ENCODE assay signal across 9 cellular contexts in genomic region chr2:157596992-157597681, GRCh38. TPM values are rescaled to one million over a fixed set of nuclear protein-coding genes. Genes with fewer than 3 reads are reported as not detected.
DNase-seq lines count a peak whose midpoint lies in the region; ATAC-seq and TF ChIP-seq lines count a peak whose summit lies in the region.
"Had no signal": no experiment of that assay in that cellular context is flagged by ENCODE, and none has a peak within 500 bp of the region (broad histone marks: within the 10 kb centered on the region; RNA-seq: fewer than 3 reads in every experiment).

No MANE protein-coding gene starts in this region.

- POLR2A ChIA-PET in T-cell (lab: Charles Lee), result no interaction called here

- peak overlapping the region; percentile 53 for H3K4me2 ChIP-seq in GM23338

- CTCF ChIA-PET in T-cell (lab: Charles Lee), result interaction anchor here (0.6 to 3.9 kb wide), 16 partner anchors 18 to 1079 kb away, joined by 3 to 33 read pairs (median 4); partner anchors contain the start of gene ACVR1C (in 1 of the 2)

- H3K9ac ChIP-seq in iPS-20b (ENCODE audit: low read depth, low read length), result no peak overlapping the region
- H3K9ac ChIP-seq: parathyroid adenoma had no signal

- H3K9me3 Mint-ChIP-seq in CD4-positive, CD25-positive, alpha-beta regulatory T cell, result no peaks in the 10 kb centered on the region
- H3K9me3 Mint-ChIP-seq in GM23338 (no peaks in the 10 kb centered on the region), T-cell (no peaks in the 10 kb centered on the region)

- peak; percentile 17 to 55 (median 46) for DNase-seq in CD4-positive, CD25-positive, alpha-beta regulatory T cell
- DNase-seq in GM23338 (ENCODE audit: low spot score) (peak; percentile 90), T-cell (peak in 33 of 34 experiments; percentile 5 to 59 (median 42)), amniotic epithelial cell (ENCODE audit: low read depth) (peak; percentile 12), HCEC 1CT (no peak), posterior vena cava (ENCODE audit: low spot score) (no peak)
- DNase-seq in stimulated activated CD4-positive, alpha-beta T cell treated with anti-CD3 and anti-CD28 coated beads, Interleukin-2, amount 100 ng/mL, for 48 hours, result peak; percentile 33 to 60

- no peaks in the 10 kb centered on the region for H3K79me2 ChIP-seq in GM23338 (replicated peaks; ENCODE audit: insufficient read depth)
- H3K79me2 ChIP-seq: parathyroid adenoma had no signal

- no peaks in the 10 kb centered on the region for H4K20me1 ChIP-seq in GM23338 (replicated peaks; ENCODE audit: insufficient read depth)

- peaks cover 69% of the 10 kb centered on the region for H3K27me3 Mint-ChIP-seq in CD4-positive, CD25-positive, alpha-beta regulatory T cell
- H3K27me3 Mint-ChIP-seq in GM23338 (ENCODE audit: insufficient read depth, low read depth, poor library complexity) (peaks cover 6% of the 10 kb centered on the region), T-cell (peaks cover 5 to 9% of the 10 kb centered on the region in 2 donors)

- no peak overlapping the region for H3K4me3 ChIP-seq in CD4-positive, CD25-positive, alpha-beta regulatory T cell (ENCODE audit: low read depth, low read length)
- H3K4me3 ChIP-seq in GM23338, result peak overlapping the region; percentile 52
- H3K4me3 ChIP-seq in iPS-20b (ENCODE audit: low read length), result peak overlapping the region; percentile 45; the same call in 1 of the 2 replicates

- no peaks in the 10 kb centered on the region for H3F3A ChIP-seq in GM23338 (replicated peaks; ENCODE audit: low read depth)

- H3K9me2 ChIP-seq in GM23338 (ENCODE audit: insufficient read depth), result no peaks in the 10 kb centered on the region

- H2AFZ ChIP-seq in GM23338, result peak overlapping the region; percentile 85
- H2AFZ ChIP-seq: parathyroid adenoma had no signal

- ATAC-seq in CD4-positive, CD25-positive, alpha-beta regulatory T cell (ENCODE audit: low read depth in 2 of 2), result peak; percentile 61 to 67
- ATAC-seq in GM23338 (peak; percentile 97), T-cell (replicated peaks in 1 of 4) (peak; percentile 72 to 84 (median 75))

- H3K27me3 ChIP-seq in CD4-positive, CD25-positive, alpha-beta regulatory T cell (ENCODE audit: control insufficient read depth, insufficient read depth, low read length), result peaks cover 12% of the 10 kb centered on the region
- H3K27me3 ChIP-seq in GM23338 (ENCODE audit: insufficient read depth) (no peaks in the 10 kb centered on the region; the same call in 1 of the 2 replicates), iPS-20b (ENCODE audit: insufficient read depth, low read length) (peaks cover 14% of the 10 kb centered on the region)

- no peak overlapping the region for H3K27ac ChIP-seq in CD4-positive, CD25-positive, alpha-beta regulatory T cell (ENCODE audit: insufficient read depth, low read length, poor library complexity, severe bottlenecking)
- H3K27ac ChIP-seq in GM23338 (ENCODE audit: low read depth) (no peak overlapping the region), iPS-20b (ENCODE audit: low read length) (no peak overlapping the region)
- H3K27ac ChIP-seq: parathyroid adenoma had no signal

- peaks cover 3% of the 10 kb centered on the region for H3K4me1 ChIP-seq in CD4-positive, CD25-positive, alpha-beta regulatory T cell (ENCODE audit: control insufficient read depth, insufficient read depth, low read length, poor library complexity, severe bottlenecking)
- peaks cover 4% of the 10 kb centered on the region; the same call in 1 of the 2 replicates for H3K4me1 ChIP-seq in GM23338 (ENCODE audit: insufficient read depth)
- no peaks in the 10 kb centered on the region; the same call in 1 of the 2 replicates for H3K4me1 ChIP-seq in iPS-20b (ENCODE audit: insufficient read depth, low read length)
- H3K4me1 ChIP-seq: parathyroid adenoma had no signal

- H3K9me3 ChIP-seq in CD4-positive, CD25-positive, alpha-beta regulatory T cell (ENCODE audit: control insufficient read depth in 2 of 2, low read length in 2 of 2), result no peaks in the 10 kb centered on the region
- H3K9me3 ChIP-seq in iPS-20b (ENCODE audit: insufficient read depth, low read depth, low read length), result no peaks in the 10 kb centered on the region

- no peaks in the 10 kb centered on the region for H3K36me3 Mint-ChIP-seq in CD4-positive, CD25-positive, alpha-beta regulatory T cell
- H3K36me3 Mint-ChIP-seq in GM23338 (ENCODE audit: low read depth) (no peaks in the 10 kb centered on the region), T-cell (no peaks in the 10 kb centered on the region)

- intact Hi-C loops in posterior vena cava (cut with DNase I), result no loop called here

- peak overlapping the region in 3 of 4 donors; percentile 19 to 58 (median 21) for H3K4me3 Mint-ChIP-seq in CD4-positive, CD25-positive, alpha-beta regulatory T cell
- H3K4me3 Mint-ChIP-seq in GM23338 (peak overlapping the region; percentile 53; the same call in 2 of the 3 replicates), T-cell (peak overlapping the region; percentile 59 to 63 (median 63))

- TF ChIP-seq CTCF in GM23338 (conservative IDR thresholded peaks at IDR 0.05; ENCODE audit: low read depth in 2 of 2), result peak; percentile 65 to 82

- peaks cover 0 to 14% (median 2%) of the 10 kb centered on the region in 4 donors for H3K4me1 Mint-ChIP-seq in CD4-positive, CD25-positive, alpha-beta regulatory T cell
- H3K4me1 Mint-ChIP-seq in GM23338 (peaks cover 3% of the 10 kb centered on the region; the same call in 2 of the 3 replicates), T-cell (peaks cover 12 to 17% (median 15%) of the 10 kb centered on the region in 3 donors)

- H3K27ac Mint-ChIP-seq in CD4-positive, CD25-positive, alpha-beta regulatory T cell, result no peak overlapping the region
- H3K27ac Mint-ChIP-seq in GM23338 (no peak overlapping the region), T-cell (no peak overlapping the region)

- no peaks in the 10 kb centered on the region for H3K36me3 ChIP-seq in CD4-positive, CD25-positive, alpha-beta regulatory T cell (ENCODE audit: control insufficient read depth, insufficient read depth, low read length)
- H3K36me3 ChIP-seq in GM23338 (ENCODE audit: insufficient read depth), result no peaks in the 10 kb centered on the region
- H3K36me3 ChIP-seq in iPS-20b (ENCODE audit: insufficient read depth, low read depth, low read length), result no peaks in the 10 kb centered on the region

TF ChIP-seq in GM23338, 12 proteins besides CTCF, POLR2A, EP300 and RAD21:
- TF ChIP-seq NANOG (IDR thresholded peaks at IDR 0.05; ENCODE audit: borderline replicate concordance), result no peak
- peak; percentile 33; the same call in 1 of the 2 replicates for TF ChIP-seq CREB1 (CRISPR knock-in tag; IDR thresholded peaks at IDR 0.05; ENCODE audit: low read depth)

RNA-seq across cellular contexts. Expression of gene ACVR1C, which starts 31.5 kb away (rescaled TPM):
- 1.1 TPM for total RNA-seq in CD4-positive, CD25-positive, alpha-beta regulatory T cell
- polyA plus RNA-seq in CD4-positive, CD25-positive, alpha-beta regulatory T cell, result under 1 TPM; 0.05 to 0.84 (median 0.51) TPM
- 0.94 and 1.1 TPM in 2 replicates for total RNA-seq in GM23338 (2014; rRNA removed; shearing (Covaris generic))
- polyA plus RNA-seq in GM23338 (2016; fragmentation: Nextera tagmentation; extraction: Ambion mirVana), result 0.45 and 0.61 TPM in 2 replicates
- 1 to 10 TPM; 3.6 to 5.7 (median 5.2) TPM for total RNA-seq in T-cell
- total RNA-seq in posterior vena cava, result under 1 TPM; 0.19 to 0.52 TPM

Comparison
In these comparisons a context has a peak if more than half of its experiments do, and no peak if none do; other contexts are left out.
1. DNase-seq: peak in CD4-positive, CD25-positive, alpha-beta regulatory T cell (3 of 3), GM23338 (single experiment), T-cell (33 of 34), amniotic epithelial cell (single experiment) and stimulated activated CD4-positive, alpha-beta T cell treated with anti-CD3 and anti-CD28 coated beads, Interleukin-2, amount 100 ng/mL, for 48 hours (2 of 2); none in HCEC 1CT (single experiment) and posterior vena cava (single experiment).
2. Peak in every context shown above with its lines, with median percentiles within 50 percentile points of each other: ATAC-seq and H3K4me3 Mint-ChIP-seq.